ENCODE assay signal across 9 cellular contexts in the genomic region with DNA sequence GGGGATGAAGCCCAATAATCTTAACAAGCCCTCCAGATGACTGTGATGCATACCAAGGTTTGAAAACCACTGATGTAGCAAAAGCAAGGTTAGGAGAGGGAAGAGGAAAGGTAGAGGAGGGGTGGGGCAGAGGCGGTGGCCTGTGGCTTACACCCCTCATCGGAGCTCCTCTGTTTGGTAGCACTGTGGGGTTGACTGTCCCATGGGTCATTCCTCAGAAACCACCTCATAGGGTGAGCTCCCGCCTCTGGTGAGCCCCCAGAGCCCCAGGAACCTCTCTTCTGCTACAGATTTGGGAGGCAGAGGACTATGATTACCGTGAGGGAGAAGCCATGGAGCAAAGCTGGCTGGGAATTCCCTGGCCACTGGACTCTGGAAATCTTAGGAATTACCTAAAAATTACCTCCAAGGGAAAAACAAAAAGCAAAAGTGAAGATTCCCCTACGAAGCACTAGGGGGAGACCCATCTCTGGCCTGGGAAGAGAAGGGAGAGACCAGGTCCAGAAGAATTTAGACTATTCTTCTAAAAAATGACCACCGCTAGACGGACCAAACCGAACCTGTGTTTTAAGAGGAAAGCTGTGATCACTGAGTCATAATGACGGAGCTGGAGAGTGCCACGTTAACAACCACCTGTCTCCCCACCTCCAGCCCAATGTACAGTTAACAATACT. TPM values are rescaled to one million over a fixed set of nuclear protein-coding genes. Genes with fewer than 3 reads are reported as not detected.
DNase-seq lines count a peak whose midpoint lies in the region; ATAC-seq and TF ChIP-seq lines count a peak whose summit lies in the region.
"Had no signal": no experiment of that assay in that cellular context is flagged by ENCODE, and none has a peak within 500 bp of the region (broad histone marks: within the 10 kb centered on the region; RNA-seq: fewer than 3 reads in every experiment).

No MANE protein-coding gene starts in this region.

- H3K4me2 ChIP-seq in fibroblast of lung (ENCODE audit: extremely low read depth, insufficient read depth, low read length) = no peak overlapping the region

- H3K4me1 ChIP-seq in RWPE2 (ENCODE audit: insufficient read depth, poor library complexity, severe bottlenecking) (peaks cover 41% of the 10 kb centered on the region), fibroblast of lung (ENCODE audit: control insufficient read depth, extremely low read depth, insufficient read depth, low read length) (peaks cover 25% of the 10 kb centered on the region), stomach (peaks cover 40 to 89% (median 67%) of the 10 kb centered on the region in 4 donors)

- 56 to 69% (median 65%) methylated on average over 10 of the region's 10 CpGs for WGBS in stomach, 5 donors

- peak; percentile 79 for TF ChIP-seq CTCF in RWPE2 (IDR thresholded peaks at IDR 0.05; ENCODE audit: poor library complexity, severe bottlenecking)
- TF ChIP-seq CTCF in fibroblast of lung (conservative IDR thresholded peaks at IDR 0.05 in 1 of 2, IDR thresholded peaks at IDR 0.05 in 1 of 2; ENCODE audit: low read depth in 1 of 2, low read length in 2 of 2) = peak; percentile 71 to 77
- peak in 5 of 7 experiments; percentile 10 to 49 (median 30) for TF ChIP-seq CTCF in stomach (IDR thresholded peaks at IDR 0.05)

- no peaks in the 10 kb centered on the region for H4K20me1 ChIP-seq in fibroblast of lung (ENCODE audit: control insufficient read depth, extremely low read depth, insufficient read depth, low read length)

- no peak for TF ChIP-seq EP300 in stomach (IDR thresholded peaks at IDR 0.05)

- ATAC-seq in RWPE2 (ENCODE audit: low read depth) = no peak

- H3K27ac ChIP-seq in RWPE2 (ENCODE audit: poor library complexity, severe bottlenecking) (no peak overlapping the region), fibroblast of lung (ENCODE audit: insufficient read depth, low read length) (no peak overlapping the region), stomach (no peak overlapping the region)

- H3K9ac ChIP-seq in fibroblast of lung (ENCODE audit: insufficient read depth, low read length) = no peak overlapping the region

- H3K9me3 ChIP-seq in RWPE2 (ENCODE audit: severe bottlenecking) (no peaks in the 10 kb centered on the region), fibroblast of lung (ENCODE audit: control insufficient read depth, insufficient read depth, low read depth, low read length) (no peaks in the 10 kb centered on the region), stomach (no peaks in the 10 kb centered on the region)

- no peak for TF ChIP-seq POLR2A in stomach (IDR thresholded peaks at IDR 0.05)

- H3K27me3 ChIP-seq in RWPE2 (ENCODE audit: insufficient read depth, poor library complexity, severe bottlenecking) (no peaks in the 10 kb centered on the region), fibroblast of lung (ENCODE audit: control insufficient read depth, insufficient read depth, low read length) (peaks cover 2% of the 10 kb centered on the region), stomach (peaks cover 0 to 30% (median 9%) of the 10 kb centered on the region in 3 donors)

- H3K36me3 Mint-ChIP-seq in activated CD4-positive, alpha-beta T cell treated with anti-CD3 and anti-CD28 coated beads, Interleukin-2, amount 10 ng/mL, durations not matched to agents 7 days and 5 days (ENCODE audit: low read depth) = peaks cover 6% of the 10 kb centered on the region

- CTCF ChIA-PET in activated CD4-positive, alpha-beta T cell treated with anti-CD3 and anti-CD28 coated beads, Interleukin-2, amount 10 ng/mL, durations not matched to agents 7 days and 5 days (lab: Charles Lee) = interaction anchor here (0.6 to 1.8 kb wide), 8 partner anchors 8 to 77 kb away, joined by 3 to 4 read pairs (median 3); no protein-coding TSS in a partner anchor

- no peaks in the 10 kb centered on the region for H3K79me2 ChIP-seq in fibroblast of lung (ENCODE audit: control insufficient read depth, insufficient read depth, low read length)

- DNase-seq in activated CD4-positive, alpha-beta T cell treated with anti-CD3 and anti-CD28 coated beads, Interleukin-2, amount 10 ng/mL, durations not matched to agents 7 days and 5 days = no peak
- no peak for DNase-seq in activated CD4-positive, alpha-beta T cell treated with anti-CD3 and anti-CD28 coated beads for 4 hours
- DNase-seq in RWPE2 (ENCODE audit: low spot score) = no peak
- DNase-seq in fibroblast of lung (ENCODE audit: low read depth in 2 of 2) = peak; percentile 56 to 71
- DNase-seq in stomach = no peak
- DNase-seq in activated CD4-positive, CD25-positive, alpha-beta regulatory T cell (lab: John Stamatoyannopoulos, UW) = no peak
- no peak for DNase-seq in stimulated activated CD4-positive, alpha-beta T cell treated with anti-CD3 and anti-CD28 coated beads, Interleukin-2, amount 100 ng/mL, for 48 hours
- no peak for DNase-seq in NCI-H1930 (lab: John Stamatoyannopoulos, UW)
- DNase-seq: activated CD8-positive, alpha-beta memory T cell treated with anti-CD3 and anti-CD28 coated beads for 24 hours had no signal

- POLR2A ChIA-PET in activated CD4-positive, alpha-beta T cell treated with anti-CD3 and anti-CD28 coated beads, Interleukin-2, amount 10 ng/mL, durations not matched to agents 7 days and 5 days (lab: Charles Lee) = interaction anchor here (0.8 kb wide), 1 partner anchor 46 kb away, joined by 3 read pairs; no protein-coding TSS in a partner anchor

- H2AFZ ChIP-seq in fibroblast of lung (ENCODE audit: low read length) = no peak overlapping the region

- no peaks in the 10 kb centered on the region for H3K9me3 Mint-ChIP-seq in activated CD4-positive, alpha-beta T cell treated with anti-CD3 and anti-CD28 coated beads, Interleukin-2, amount 10 ng/mL, durations not matched to agents 7 days and 5 days

- no peaks in the 10 kb centered on the region for H3K36me3 ChIP-seq in RWPE2 (ENCODE audit: low read depth)
- no peaks in the 10 kb centered on the region for H3K36me3 ChIP-seq in fibroblast of lung (ENCODE audit: control insufficient read depth, insufficient read depth, low read length)
- no peaks in the 10 kb centered on the region for H3K36me3 ChIP-seq in stomach

- no peak overlapping the region for H3K27ac Mint-ChIP-seq in activated CD4-positive, alpha-beta T cell treated with anti-CD3 and anti-CD28 coated beads, Interleukin-2, amount 10 ng/mL, durations not matched to agents 7 days and 5 days

- H3K27me3 Mint-ChIP-seq in activated CD4-positive, alpha-beta T cell treated with anti-CD3 and anti-CD28 coated beads, Interleukin-2, amount 10 ng/mL, durations not matched to agents 7 days and 5 days = peaks cover 39% of the 10 kb centered on the region

- intact Hi-C loops in stomach (cut with DNase I; ENCODE audit: low total_unique reads) = no loop called here

- no peak overlapping the region for H3K4me3 ChIP-seq in RWPE2 (ENCODE audit: severe bottlenecking)
- no peak overlapping the region for H3K4me3 ChIP-seq in fibroblast of lung (replicated peaks in 1 of 4; ENCODE audit: control extremely low read depth in 1 of 4, insufficient read depth in 1 of 4, low read depth in 3 of 4, low read length in 4 of 4)
- no peak overlapping the region for H3K4me3 ChIP-seq in stomach

- peaks cover 48% of the 10 kb centered on the region for H3K4me1 Mint-ChIP-seq in activated CD4-positive, alpha-beta T cell treated with anti-CD3 and anti-CD28 coated beads, Interleukin-2, amount 10 ng/mL, durations not matched to agents 7 days and 5 days

- peak overlapping the region; percentile 37 for H3K4me3 Mint-ChIP-seq in activated CD4-positive, alpha-beta T cell treated with anti-CD3 and anti-CD28 coated beads, Interleukin-2, amount 10 ng/mL, durations not matched to agents 7 days and 5 days

RNA-seq across cellular contexts. Expression of gene RASSF5, which starts 1.5 kb away (rescaled TPM):
- total RNA-seq in activated CD4-positive, alpha-beta T cell treated with anti-CD3 and anti-CD28 coated beads, Interleukin-2, amount 10 ng/mL, durations not matched to agents 7 days and 5 days = 100 to 1,000 TPM; 185 to 201 TPM
- total RNA-seq in fibroblast of lung (1.8 and 3.0 TPM in 2 replicates), stomach (10 to 100 TPM in 1 of 5 donors, 1 to 10 TPM in 4; 2.2 to 44.5 (median 5.8) TPM)
- polyA plus RNA-seq in fibroblast of lung (1.3 and 2.2 TPM in 2 replicates), stomach (10 to 100 TPM in 1 of 3 donors, 1 to 10 TPM in 2; 8.1 to 13.6 (median 9.2) TPM)
- 1.2 and 3.0 TPM in 2 replicates for polyA plus RNA-seq in fibroblast of lung (2012)
- 2.9 and 4.9 TPM in 2 replicates for polyA minus RNA-seq in fibroblast of lung (ENCODE audit: low replicate concordance)

RNA-seq across cellular contexts. Expression of gene IKBKE, which starts 35.6 kb away (rescaled TPM):
- 10 to 100 TPM; 72.6 to 85.1 TPM for total RNA-seq in activated CD4-positive, alpha-beta T cell treated with anti-CD3 and anti-CD28 coated beads, Interleukin-2, amount 10 ng/mL, durations not matched to agents 7 days and 5 days
- total RNA-seq in fibroblast of lung (9.6 and 10.0 TPM in 2 replicates), stomach (10 to 100 TPM in 3 of 5 donors, 1 to 10 TPM in 2; 4.9 to 49.6 (median 15.9) TPM)
- polyA plus RNA-seq in fibroblast of lung (12.4 and 13.1 TPM in 2 replicates), stomach (1 to 10 TPM; 5.8 to 8.0 (median 7.2) TPM)
- polyA plus RNA-seq in fibroblast of lung (2012) = 14.2 and 16.1 TPM in 2 replicates
- 12.0 and 30.6 TPM in 2 replicates for polyA minus RNA-seq in fibroblast of lung (ENCODE audit: low replicate concordance)

Comparison
In these comparisons a context has a peak if more than half of its experiments do, and no peak if none do; other contexts are left out.
1. DNase-seq: peak in fibroblast of lung (2 of 2); none in activated CD4-positive, alpha-beta T cell treated with anti-CD3 and anti-CD28 coated beads, Interleukin-2, amount 10 ng/mL, durations not matched to agents 7 days and 5 days (single experiment), activated CD4-positive, alpha-beta T cell treated with anti-CD3 and anti-CD28 coated beads for 4 hours (0 of 2), RWPE2 (single experiment), stomach (single experiment), activated CD4-positive, CD25-positive, alpha-beta regulatory T cell (0 of 4), stimulated activated CD4-positive, alpha-beta T cell treated with anti-CD3 and anti-CD28 coated beads, Interleukin-2, amount 100 ng/mL, for 48 hours (0 of 2) and NCI-H1930 (0 of 2).
2. RNA of gene RASSF5, which starts 1.5 kb away (total RNA-seq): 185 to 201 TPM in activated CD4-positive, alpha-beta T cell treated with anti-CD3 and anti-CD28 coated beads, Interleukin-2, amount 10 ng/mL, durations not matched to agents 7 days and 5 days; 2.2 to 44.5 TPM in stomach and 1.8 to 3.0 TPM in fibroblast of lung; every median in the first group is over 4 times any median in the second.
3. Peak in every context shown above with its lines, with median percentiles within 50 percentile points of each other: CTCF ChIP-seq.